ENCODE assay signal across 1 cellular context in the genomic region with DNA sequence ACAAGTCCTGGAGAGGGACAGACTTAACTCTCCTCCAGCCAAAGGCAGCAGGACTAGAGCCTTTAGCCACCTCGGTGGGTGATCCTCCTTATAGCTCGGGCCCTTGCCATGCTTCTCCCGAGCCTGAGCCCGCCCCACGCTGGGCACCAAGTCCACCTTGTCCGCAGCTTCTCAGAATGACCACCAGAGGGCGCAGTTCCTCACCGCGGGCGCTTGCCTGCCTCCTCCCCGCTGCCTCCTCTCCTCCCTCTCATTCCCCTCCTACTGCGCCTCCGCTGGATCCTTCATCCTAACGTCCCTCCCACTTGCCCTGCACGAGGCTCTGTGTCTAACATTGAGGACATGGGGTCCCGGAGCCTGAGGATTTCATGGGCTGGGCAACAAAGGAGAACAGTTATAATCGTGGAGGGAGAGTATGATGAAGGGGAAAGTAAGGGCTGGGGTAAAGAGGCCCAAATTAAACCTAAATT.
TF ChIP-seq lines count a peak whose summit lies in the region.

No MANE protein-coding gene starts in this region.

TF ChIP-seq in HepG2, 621 proteins besides CTCF, POLR2A, EP300 and RAD21 (continued from another document and continues in another):
- TF ChIP-seq, protein P1, sequence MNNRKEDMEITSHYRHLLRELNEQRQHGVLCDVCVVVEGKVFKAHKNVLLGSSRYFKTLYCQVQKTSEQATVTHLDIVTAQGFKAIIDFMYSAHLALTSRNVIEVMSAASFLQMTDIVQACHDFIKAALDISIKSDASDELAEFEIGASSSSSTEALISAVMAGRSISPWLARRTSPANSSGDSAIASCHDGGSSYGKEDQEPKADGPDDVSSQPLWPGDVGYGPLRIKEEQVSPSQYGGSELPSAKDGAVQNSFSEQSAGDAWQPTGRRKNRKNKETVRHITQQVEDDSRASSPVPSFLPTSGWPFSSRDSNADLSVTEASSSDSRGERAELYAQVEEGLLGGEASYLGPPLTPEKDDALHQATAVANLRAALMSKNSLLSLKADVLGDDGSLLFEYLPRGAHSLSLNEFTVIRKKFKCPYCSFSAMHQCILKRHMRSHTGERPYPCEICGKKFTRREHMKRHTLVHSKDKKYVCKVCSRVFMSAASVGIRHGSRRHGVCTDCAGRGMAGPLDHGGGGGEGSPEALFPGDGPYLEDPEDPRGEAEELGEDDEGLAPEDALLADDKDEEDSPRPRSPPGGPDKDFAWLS (CRISPR knock-in tag; IDR thresholded peaks at IDR 0.05; ENCODE audit: borderline replicate concordance): no peak
- TF ChIP-seq, protein P2, sequence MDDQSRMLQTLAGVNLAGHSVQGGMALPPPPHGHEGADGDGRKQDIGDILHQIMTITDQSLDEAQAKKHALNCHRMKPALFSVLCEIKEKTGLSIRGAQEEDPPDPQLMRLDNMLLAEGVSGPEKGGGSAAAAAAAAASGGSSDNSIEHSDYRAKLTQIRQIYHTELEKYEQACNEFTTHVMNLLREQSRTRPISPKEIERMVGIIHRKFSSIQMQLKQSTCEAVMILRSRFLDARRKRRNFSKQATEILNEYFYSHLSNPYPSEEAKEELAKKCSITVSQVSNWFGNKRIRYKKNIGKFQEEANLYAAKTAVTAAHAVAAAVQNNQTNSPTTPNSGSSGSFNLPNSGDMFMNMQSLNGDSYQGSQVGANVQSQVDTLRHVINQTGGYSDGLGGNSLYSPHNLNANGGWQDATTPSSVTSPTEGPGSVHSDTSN (CRISPR knock-in tag; IDR thresholded peaks at IDR 0.05; ENCODE audit: borderline replicate concordance): no peak
- TF ChIP-seq ZBTB7B (CRISPR knock-in tag; IDR thresholded peaks at IDR 0.05): peak; percentile 72; the same call in 1 of the 2 replicates
- TF ChIP-seq SRSF9 (IDR thresholded peaks at IDR 0.05; ENCODE audit: borderline replicate concordance, insufficient read depth, low read depth, low read length, poor library complexity, severe bottlenecking): no peak
- no peak for TF ChIP-seq ZZZ3 (CRISPR knock-in tag; IDR thresholded peaks at IDR 0.05; ENCODE audit: borderline replicate concordance)
- TF ChIP-seq ZNF556 (CRISPR knock-in tag; IDR thresholded peaks at IDR 0.05; ENCODE audit: borderline replicate concordance): 0 out of 2 replicates have a peak, but pooled peaks have one; percentile 46
- TF ChIP-seq, protein P3, sequence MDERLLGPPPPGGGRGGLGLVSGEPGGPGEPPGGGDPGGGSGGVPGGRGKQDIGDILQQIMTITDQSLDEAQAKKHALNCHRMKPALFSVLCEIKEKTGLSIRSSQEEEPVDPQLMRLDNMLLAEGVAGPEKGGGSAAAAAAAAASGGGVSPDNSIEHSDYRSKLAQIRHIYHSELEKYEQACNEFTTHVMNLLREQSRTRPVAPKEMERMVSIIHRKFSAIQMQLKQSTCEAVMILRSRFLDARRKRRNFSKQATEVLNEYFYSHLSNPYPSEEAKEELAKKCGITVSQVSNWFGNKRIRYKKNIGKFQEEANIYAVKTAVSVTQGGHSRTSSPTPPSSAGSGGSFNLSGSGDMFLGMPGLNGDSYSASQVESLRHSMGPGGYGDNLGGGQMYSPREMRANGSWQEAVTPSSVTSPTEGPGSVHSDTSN (CRISPR knock-in tag; IDR thresholded peaks at IDR 0.05): no peak
- TF ChIP-seq GATAD2A (CRISPR knock-in tag; IDR thresholded peaks at IDR 0.05): peak; percentile 37; the same call in 1 of the 2 replicates
- TF ChIP-seq, protein P4, sequence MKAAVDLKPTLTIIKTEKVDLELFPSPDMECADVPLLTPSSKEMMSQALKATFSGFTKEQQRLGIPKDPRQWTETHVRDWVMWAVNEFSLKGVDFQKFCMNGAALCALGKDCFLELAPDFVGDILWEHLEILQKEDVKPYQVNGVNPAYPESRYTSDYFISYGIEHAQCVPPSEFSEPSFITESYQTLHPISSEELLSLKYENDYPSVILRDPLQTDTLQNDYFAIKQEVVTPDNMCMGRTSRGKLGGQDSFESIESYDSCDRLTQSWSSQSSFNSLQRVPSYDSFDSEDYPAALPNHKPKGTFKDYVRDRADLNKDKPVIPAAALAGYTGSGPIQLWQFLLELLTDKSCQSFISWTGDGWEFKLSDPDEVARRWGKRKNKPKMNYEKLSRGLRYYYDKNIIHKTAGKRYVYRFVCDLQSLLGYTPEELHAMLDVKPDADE (CRISPR knock-in tag; IDR thresholded peaks at IDR 0.05): no peak
- TF ChIP-seq, protein P5, sequence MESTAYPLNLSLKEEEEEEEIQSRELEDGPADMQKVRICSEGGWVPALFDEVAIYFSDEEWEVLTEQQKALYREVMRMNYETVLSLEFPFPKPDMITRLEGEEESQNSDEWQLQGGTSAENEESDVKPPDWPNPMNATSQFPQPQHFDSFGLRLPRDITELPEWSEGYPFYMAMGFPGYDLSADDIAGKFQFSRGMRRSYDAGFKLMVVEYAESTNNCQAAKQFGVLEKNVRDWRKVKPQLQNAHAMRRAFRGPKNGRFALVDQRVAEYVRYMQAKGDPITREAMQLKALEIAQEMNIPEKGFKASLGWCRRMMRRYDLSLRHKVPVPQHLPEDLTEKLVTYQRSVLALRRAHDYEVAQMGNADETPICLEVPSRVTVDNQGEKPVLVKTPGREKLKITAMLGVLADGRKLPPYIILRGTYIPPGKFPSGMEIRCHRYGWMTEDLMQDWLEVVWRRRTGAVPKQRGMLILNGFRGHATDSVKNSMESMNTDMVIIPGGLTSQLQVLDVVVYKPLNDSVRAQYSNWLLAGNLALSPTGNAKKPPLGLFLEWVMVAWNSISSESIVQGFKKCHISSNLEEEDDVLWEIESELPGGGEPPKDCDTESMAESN (CRISPR knock-in tag; conservative IDR thresholded peaks at IDR 0.05): no peak
- TF ChIP-seq, protein P6, sequence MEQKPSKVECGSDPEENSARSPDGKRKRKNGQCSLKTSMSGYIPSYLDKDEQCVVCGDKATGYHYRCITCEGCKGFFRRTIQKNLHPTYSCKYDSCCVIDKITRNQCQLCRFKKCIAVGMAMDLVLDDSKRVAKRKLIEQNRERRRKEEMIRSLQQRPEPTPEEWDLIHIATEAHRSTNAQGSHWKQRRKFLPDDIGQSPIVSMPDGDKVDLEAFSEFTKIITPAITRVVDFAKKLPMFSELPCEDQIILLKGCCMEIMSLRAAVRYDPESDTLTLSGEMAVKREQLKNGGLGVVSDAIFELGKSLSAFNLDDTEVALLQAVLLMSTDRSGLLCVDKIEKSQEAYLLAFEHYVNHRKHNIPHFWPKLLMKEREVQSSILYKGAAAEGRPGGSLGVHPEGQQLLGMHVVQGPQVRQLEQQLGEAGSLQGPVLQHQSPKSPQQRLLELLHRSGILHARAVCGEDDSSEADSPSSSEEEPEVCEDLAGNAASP (CRISPR knock-in tag; IDR thresholded peaks at IDR 0.05; ENCODE audit: borderline replicate concordance): no peak
- TF ChIP-seq, protein P7, sequence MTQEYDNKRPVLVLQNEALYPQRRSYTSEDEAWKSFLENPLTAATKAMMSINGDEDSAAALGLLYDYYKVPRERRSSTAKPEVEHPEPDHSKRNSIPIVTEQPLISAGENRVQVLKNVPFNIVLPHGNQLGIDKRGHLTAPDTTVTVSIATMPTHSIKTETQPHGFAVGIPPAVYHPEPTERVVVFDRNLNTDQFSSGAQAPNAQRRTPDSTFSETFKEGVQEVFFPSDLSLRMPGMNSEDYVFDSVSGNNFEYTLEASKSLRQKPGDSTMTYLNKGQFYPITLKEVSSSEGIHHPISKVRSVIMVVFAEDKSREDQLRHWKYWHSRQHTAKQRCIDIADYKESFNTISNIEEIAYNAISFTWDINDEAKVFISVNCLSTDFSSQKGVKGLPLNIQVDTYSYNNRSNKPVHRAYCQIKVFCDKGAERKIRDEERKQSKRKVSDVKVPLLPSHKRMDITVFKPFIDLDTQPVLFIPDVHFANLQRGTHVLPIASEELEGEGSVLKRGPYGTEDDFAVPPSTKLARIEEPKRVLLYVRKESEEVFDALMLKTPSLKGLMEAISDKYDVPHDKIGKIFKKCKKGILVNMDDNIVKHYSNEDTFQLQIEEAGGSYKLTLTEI (CRISPR knock-in tag; conservative IDR thresholded peaks at IDR 0.05): no peak
- TF ChIP-seq ZMAT3 (CRISPR knock-in tag; conservative IDR thresholded peaks at IDR 0.05): peak; percentile 49; the same call in 1 of the 2 replicates
- 0 out of 2 replicates have a peak, but pooled peaks have one; percentile 25 for TF ChIP-seq SP5 (CRISPR knock-in tag; IDR thresholded peaks at IDR 0.05; ENCODE audit: borderline replicate concordance, low read depth)
- TF ChIP-seq ZNF816 (CRISPR knock-in tag; IDR thresholded peaks at IDR 0.05; ENCODE audit: borderline replicate concordance): no peak
- TF ChIP-seq ZNF3 (CRISPR knock-in tag; IDR thresholded peaks at IDR 0.05): no peak
- TF ChIP-seq ZMYM4 (CRISPR knock-in tag; IDR thresholded peaks at IDR 0.05): peak; percentile 66
- TF ChIP-seq TEAD3 (CRISPR knock-in tag; optimal IDR thresholded peaks at IDR 0.05; ENCODE audit: borderline replicate concordance): peak; percentile 59
- TF ChIP-seq RELA (CRISPR knock-in tag; IDR thresholded peaks at IDR 0.05): no peak
- TF ChIP-seq GFI1 (CRISPR knock-in tag; IDR thresholded peaks at IDR 0.05; ENCODE audit: borderline replicate concordance): no peak
- TF ChIP-seq ZNF546 (CRISPR knock-in tag; conservative IDR thresholded peaks at IDR 0.05): no peak
- TF ChIP-seq ZBTB3 (CRISPR knock-in tag; IDR thresholded peaks at IDR 0.05; ENCODE audit: borderline replicate concordance, low read depth): no peak
- TF ChIP-seq ZMYM3 (CRISPR knock-in tag; IDR thresholded peaks at IDR 0.05): peak; percentile 52; the same call in 1 of the 2 replicates
- TF ChIP-seq JUNB (CRISPR knock-in tag; IDR thresholded peaks at IDR 0.05; ENCODE audit: borderline replicate concordance): 0 out of 2 replicates have a peak, but pooled peaks have one; percentile 24
- TF ChIP-seq MAFK (conservative IDR thresholded peaks at IDR 0.05 in 1 of 2, IDR thresholded peaks at IDR 0.05 in 1 of 2; ENCODE audit: low read length in 2 of 2): no peak
- TF ChIP-seq ZNF496 (CRISPR knock-in tag; IDR thresholded peaks at IDR 0.05; ENCODE audit: insufficient replicate concordance): no peak
- 0 out of 2 replicates have a peak, but pooled peaks have one; percentile 45 for TF ChIP-seq ZNF501 (CRISPR knock-in tag; IDR thresholded peaks at IDR 0.05)
- TF ChIP-seq, protein P8, sequence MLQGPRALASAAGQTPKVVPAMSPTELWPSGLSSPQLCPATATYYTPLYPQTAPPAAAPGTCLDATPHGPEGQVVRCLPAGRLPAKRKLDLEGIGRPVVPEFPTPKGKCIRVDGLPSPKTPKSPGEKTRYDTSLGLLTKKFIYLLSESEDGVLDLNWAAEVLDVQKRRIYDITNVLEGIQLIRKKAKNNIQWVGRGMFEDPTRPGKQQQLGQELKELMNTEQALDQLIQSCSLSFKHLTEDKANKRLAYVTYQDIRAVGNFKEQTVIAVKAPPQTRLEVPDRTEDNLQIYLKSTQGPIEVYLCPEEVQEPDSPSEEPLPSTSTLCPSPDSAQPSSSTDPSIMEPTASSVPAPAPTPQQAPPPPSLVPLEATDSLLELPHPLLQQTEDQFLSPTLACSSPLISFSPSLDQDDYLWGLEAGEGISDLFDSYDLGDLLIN (CRISPR knock-in tag; IDR thresholded peaks at IDR 0.05; ENCODE audit: borderline replicate concordance): no peak
- TF ChIP-seq ZNF543 (CRISPR knock-in tag; IDR thresholded peaks at IDR 0.05): 0 out of 2 replicates have a peak, but pooled peaks have one; percentile 55
- no peak for TF ChIP-seq FOSL2 (CRISPR knock-in tag; IDR thresholded peaks at IDR 0.05)
- TF ChIP-seq FOXK2 (IDR thresholded peaks at IDR 0.05): no peak
- peak; percentile 24; the same call in 1 of the 2 replicates for TF ChIP-seq RXRB (CRISPR knock-in tag; IDR thresholded peaks at IDR 0.05; ENCODE audit: borderline replicate concordance)
- TF ChIP-seq, protein P9, sequence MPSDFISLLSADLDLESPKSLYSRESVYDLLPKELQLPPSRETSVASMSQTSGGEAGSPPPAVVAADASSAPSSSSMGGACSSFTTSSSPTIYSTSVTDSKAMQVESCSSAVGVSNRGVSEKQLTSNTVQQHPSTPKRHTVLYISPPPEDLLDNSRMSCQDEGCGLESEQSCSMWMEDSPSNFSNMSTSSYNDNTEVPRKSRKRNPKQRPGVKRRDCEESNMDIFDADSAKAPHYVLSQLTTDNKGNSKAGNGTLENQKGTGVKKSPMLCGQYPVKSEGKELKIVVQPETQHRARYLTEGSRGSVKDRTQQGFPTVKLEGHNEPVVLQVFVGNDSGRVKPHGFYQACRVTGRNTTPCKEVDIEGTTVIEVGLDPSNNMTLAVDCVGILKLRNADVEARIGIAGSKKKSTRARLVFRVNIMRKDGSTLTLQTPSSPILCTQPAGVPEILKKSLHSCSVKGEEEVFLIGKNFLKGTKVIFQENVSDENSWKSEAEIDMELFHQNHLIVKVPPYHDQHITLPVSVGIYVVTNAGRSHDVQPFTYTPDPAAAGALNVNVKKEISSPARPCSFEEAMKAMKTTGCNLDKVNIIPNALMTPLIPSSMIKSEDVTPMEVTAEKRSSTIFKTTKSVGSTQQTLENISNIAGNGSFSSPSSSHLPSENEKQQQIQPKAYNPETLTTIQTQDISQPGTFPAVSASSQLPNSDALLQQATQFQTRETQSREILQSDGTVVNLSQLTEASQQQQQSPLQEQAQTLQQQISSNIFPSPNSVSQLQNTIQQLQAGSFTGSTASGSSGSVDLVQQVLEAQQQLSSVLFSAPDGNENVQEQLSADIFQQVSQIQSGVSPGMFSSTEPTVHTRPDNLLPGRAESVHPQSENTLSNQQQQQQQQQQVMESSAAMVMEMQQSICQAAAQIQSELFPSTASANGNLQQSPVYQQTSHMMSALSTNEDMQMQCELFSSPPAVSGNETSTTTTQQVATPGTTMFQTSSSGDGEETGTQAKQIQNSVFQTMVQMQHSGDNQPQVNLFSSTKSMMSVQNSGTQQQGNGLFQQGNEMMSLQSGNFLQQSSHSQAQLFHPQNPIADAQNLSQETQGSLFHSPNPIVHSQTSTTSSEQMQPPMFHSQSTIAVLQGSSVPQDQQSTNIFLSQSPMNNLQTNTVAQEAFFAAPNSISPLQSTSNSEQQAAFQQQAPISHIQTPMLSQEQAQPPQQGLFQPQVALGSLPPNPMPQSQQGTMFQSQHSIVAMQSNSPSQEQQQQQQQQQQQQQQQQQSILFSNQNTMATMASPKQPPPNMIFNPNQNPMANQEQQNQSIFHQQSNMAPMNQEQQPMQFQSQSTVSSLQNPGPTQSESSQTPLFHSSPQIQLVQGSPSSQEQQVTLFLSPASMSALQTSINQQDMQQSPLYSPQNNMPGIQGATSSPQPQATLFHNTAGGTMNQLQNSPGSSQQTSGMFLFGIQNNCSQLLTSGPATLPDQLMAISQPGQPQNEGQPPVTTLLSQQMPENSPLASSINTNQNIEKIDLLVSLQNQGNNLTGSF (CRISPR knock-in tag; IDR thresholded peaks at IDR 0.05): no peak
- peak; percentile 43; the same call in 1 of the 2 replicates for TF ChIP-seq ZNF292 (CRISPR knock-in tag; IDR thresholded peaks at IDR 0.05; ENCODE audit: borderline replicate concordance, low read depth)
- no peak for TF ChIP-seq ZFP1 (CRISPR knock-in tag; IDR thresholded peaks at IDR 0.05)
- 0 out of 2 replicates have a peak, but pooled peaks have one; percentile 32 for TF ChIP-seq ZNF607 (CRISPR knock-in tag; IDR thresholded peaks at IDR 0.05; ENCODE audit: borderline replicate concordance)
- peak; percentile 50; the same call in 1 of the 2 replicates for TF ChIP-seq ZNF12 (CRISPR knock-in tag; IDR thresholded peaks at IDR 0.05)
- no peak for TF ChIP-seq CHD4 (IDR thresholded peaks at IDR 0.05; ENCODE audit: borderline replicate concordance, low read length)
- TF ChIP-seq, protein P10, sequence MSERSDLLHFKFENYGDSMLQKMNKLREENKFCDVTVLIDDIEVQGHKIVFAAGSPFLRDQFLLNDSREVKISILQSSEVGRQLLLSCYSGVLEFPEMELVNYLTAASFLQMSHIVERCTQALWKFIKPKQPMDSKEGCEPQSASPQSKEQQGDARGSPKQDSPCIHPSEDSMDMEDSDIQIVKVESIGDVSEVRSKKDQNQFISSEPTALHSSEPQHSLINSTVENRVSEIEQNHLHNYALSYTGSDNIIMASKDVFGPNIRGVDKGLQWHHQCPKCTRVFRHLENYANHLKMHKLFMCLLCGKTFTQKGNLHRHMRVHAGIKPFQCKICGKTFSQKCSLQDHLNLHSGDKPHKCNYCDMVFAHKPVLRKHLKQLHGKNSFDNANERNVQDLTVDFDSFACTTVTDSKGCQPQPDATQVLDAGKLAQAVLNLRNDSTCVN (CRISPR knock-in tag; IDR thresholded peaks at IDR 0.05; ENCODE audit: borderline replicate concordance): no peak
- peak; percentile 45; the same call in 1 of the 2 replicates for TF ChIP-seq ZNF350 (CRISPR knock-in tag; IDR thresholded peaks at IDR 0.05; ENCODE audit: borderline replicate concordance, low read depth)
